1 cellular context compared by ENCODE assay signal in the genomic region with DNA sequence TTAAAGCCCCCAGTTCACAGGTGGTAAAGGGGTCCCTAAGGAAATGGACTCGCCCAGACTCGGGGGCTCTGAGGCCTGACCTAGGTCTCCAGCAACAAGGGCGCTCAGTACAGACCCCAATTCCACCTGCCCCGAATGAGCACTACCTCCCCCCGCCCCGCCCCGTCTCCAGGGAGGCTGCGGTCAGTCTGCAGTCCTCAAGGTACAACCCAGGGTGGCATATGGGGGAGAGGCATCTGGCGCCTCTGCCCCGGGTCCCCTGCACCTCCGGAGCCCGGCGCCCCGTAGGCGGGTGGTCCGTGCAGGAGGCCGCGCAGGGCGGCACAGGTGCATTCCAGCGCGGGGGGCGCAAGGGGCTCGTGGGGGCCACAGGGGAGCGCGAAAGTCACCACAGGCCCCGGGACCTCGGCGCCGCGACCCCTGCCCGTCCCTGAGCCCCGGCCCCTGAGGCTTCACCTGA.
TF ChIP-seq lines count a peak whose summit lies in the region.

No MANE protein-coding gene starts in this region.

TF ChIP-seq in IMR-90, 13 proteins besides CTCF, POLR2A, EP300 and RAD21 (continued from another document):
- no peak for TF ChIP-seq BHLHE40 (IDR thresholded peaks at IDR 0.05; ENCODE audit: low read depth, low read length)
- no peak for TF ChIP-seq MXI1 (IDR thresholded peaks at IDR 0.05; ENCODE audit: borderline replicate concordance, low read depth, low read length)
- no peak for TF ChIP-seq NFE2L2 (IDR thresholded peaks at IDR 0.05; ENCODE audit: low read depth, low read length)
- TF ChIP-seq MAZ (IDR thresholded peaks at IDR 0.05; ENCODE audit: borderline replicate concordance, low read depth, low read length): no peak
- no peak for TF ChIP-seq RCOR1 (IDR thresholded peaks at IDR 0.05; ENCODE audit: insufficient replicate concordance, low read length)
- TF ChIP-seq SMC3 (IDR thresholded peaks at IDR 0.05; ENCODE audit: low read depth, low read length): no peak
TF ChIP-seq in IMR-90: peak in this region for 0.
